In genomic region chr1:1347663-1348419, GRCh38 we compare ENCODE assay signal across 9 cellular contexts. TPM values are rescaled to one million over a fixed set of nuclear protein-coding genes. Genes with fewer than 3 reads are reported as not detected.
DNase-seq lines count a peak whose midpoint lies in the region; ATAC-seq, FAIRE-seq and TF ChIP-seq lines count a peak whose summit lies in the region.
"Had no signal": no experiment of that assay in that cellular context is flagged by ENCODE, and none has a peak within 500 bp of the region (broad histone marks: within the 10 kb centered on the region; RNA-seq: fewer than 3 reads in every experiment).

No MANE protein-coding gene starts in this region.

- no peak for TF ChIP-seq RAD21 in A549 (conservative IDR thresholded peaks at IDR 0.05 in 1 of 2, IDR thresholded peaks at IDR 0.05 in 1 of 2)

- TF ChIP-seq CTCF in A549 (IDR thresholded peaks at IDR 0.05), result no peak
- TF ChIP-seq CTCF in astrocyte of the spinal cord (IDR thresholded peaks at IDR 0.05; ENCODE audit: low read depth, low read length), result no peak
- TF ChIP-seq CTCF in thyroid gland (IDR thresholded peaks at IDR 0.05), result no peak

- H3K4me1 ChIP-seq in A549, result peaks cover 50% of the 10 kb centered on the region
- H3K4me1 ChIP-seq in thyroid gland, result peaks cover 32 to 49% of the 10 kb centered on the region in 2 donors

- no peak for FAIRE-seq in A549 (lab: Jason Lieb, UNC)

- peak in 1 of 2 experiments; percentile 55 for DNase-seq in A549 (ENCODE audit: low read depth in 1 of 2, low spot score in 1 of 2)
- DNase-seq in HT1080 (ENCODE audit: low read depth), result peak; percentile 55
- DNase-seq in astrocyte of the spinal cord (ENCODE audit: low read depth, low spot score), result peak; percentile 31
- peak; percentile 74 to 77 for DNase-seq in left colon
- DNase-seq in thyroid gland, result peak; percentile 68 to 70
- DNase-seq in NCI-H2171 treated with DMSO at 0.1 percent for 48 hours (lab: John Stamatoyannopoulos, UW), result no peak
- DNase-seq in ureter (ENCODE audit: low spot score), result no peak

- CTCF ChIA-PET in A549 (lab: Yijun Ruan, JAX), result interaction anchor here (0.7 to 7.2 kb wide), 12 partner anchors 12 to 158 kb away, joined by 3 to 73 read pairs (median 4); partner anchors contain the start of genes AURKAIP1 and TAS1R3

- H3K4me3 ChIP-seq in A549, result peak overlapping the region; percentile 87
- H3K4me3 ChIP-seq in astrocyte of the spinal cord (ENCODE audit: low read depth, low read length), result peak overlapping the region; percentile 71
- peak overlapping the region in 2 of 3 donors; percentile 38 to 57 for H3K4me3 ChIP-seq in thyroid gland (replicated peaks in 1 of 3)

- no peaks in the 10 kb centered on the region for H3K27me3 ChIP-seq in thyroid gland

- intact Hi-C loops in left colon (cut with DNase I, micrococcal nuclease) (no loop called here), thyroid gland (cut with DNase I) (loop anchor here (2.0 kb wide), 1 partner anchor 21 kb away; no protein-coding TSS in a partner anchor)

- no peak for TF ChIP-seq POLR2A in A549 (IDR thresholded peaks at IDR 0.05; ENCODE audit: low read length)
- TF ChIP-seq POLR2A in thyroid gland (IDR thresholded peaks at IDR 0.05), result peak in 1 of 2 donors; percentile 33

- POLR2A ChIA-PET in A549 (lab: Yijun Ruan, JAX), result interaction anchor here (0.8 kb wide), 1 partner anchor 27 kb away, joined by 3 read pairs; the partner anchor contains the start of gene AURKAIP1

- peak overlapping the region; percentile 97 for H3K4me2 ChIP-seq in A549

- in situ Hi-C loops in astrocyte of the spinal cord (cut with HindIII; ENCODE audit: low sequenced_read_pairs), result no loop called here

- 0% methylated on average over 5 of the region's 26 CpGs for WGBS in A549 (ENCODE audit: missing lambda C conversion rate)
- 18 to 31% methylated on average over 8 to 10 of the region's 26 CpGs for WGBS in thyroid gland, 2 donors

- TF ChIP-seq EP300 in A549 (IDR thresholded peaks at IDR 0.05), result no peak

- H3K27ac ChIP-seq in A549 (peak overlapping the region; percentile 99 to 100), thyroid gland (peak overlapping the region; percentile 5 to 54 (median 51))
- H3K27ac ChIP-seq: neutrophil had no signal

- ATAC-seq in A549 (peak; percentile 3 to 28; a peak in 3 of 6 replicates), left colon (peak; percentile 76), GM21515 (IDR thresholded peaks at IDR 0.05; ENCODE audit: unreplicated experiment) (no peak)

- no peaks in the 10 kb centered on the region for H3K36me3 ChIP-seq in thyroid gland
- H3K36me3 ChIP-seq: neutrophil had no signal

- H3K9me3 ChIP-seq in A549 (no peaks in the 10 kb centered on the region), thyroid gland (no peaks in the 10 kb centered on the region)
- H3K9me3 ChIP-seq: neutrophil had no signal

TF ChIP-seq in A549, 52 proteins besides CTCF, POLR2A, EP300 and RAD21:
- no peak for TF ChIP-seq E2F6 (IDR thresholded peaks at IDR 0.05; ENCODE audit: borderline replicate concordance, low read depth)
- peak; percentile 64; the same call in 1 of the 2 replicates for TF ChIP-seq MAX (IDR thresholded peaks at IDR 0.05)
- TF ChIP-seq ATOH8 (CRISPR knock-in tag; IDR thresholded peaks at IDR 0.05; ENCODE audit: low read depth), result no peak
- no peak for TF ChIP-seq FOSB (CRISPR knock-in tag; IDR thresholded peaks at IDR 0.05)
- TF ChIP-seq KDM5A (IDR thresholded peaks at IDR 0.05), result no peak
- no peak for TF ChIP-seq ZNF302 (CRISPR knock-in tag; IDR thresholded peaks at IDR 0.05)
- TF ChIP-seq HOXB13 (CRISPR knock-in tag; IDR thresholded peaks at IDR 0.05; ENCODE audit: low read depth), result no peak
- TF ChIP-seq CBX8 (IDR thresholded peaks at IDR 0.05), result no peak
TF ChIP-seq in A549: peak in this region for 1.

RNA-seq across cellular contexts. Expression of gene DVL1, which starts 1.4 kb away (rescaled TPM):
- polyA plus RNA-seq in A549 (2011; rRNA removed), result 11.3 and 12.1 TPM in 2 replicates
- polyA plus RNA-seq in A549 (2012; cell fraction: cytosol; rRNA removed), result 32.0 and 46.1 TPM in 2 replicates
- 127 and 192 TPM in 2 replicates for polyA plus RNA-seq in A549 (2012; cell fraction: nucleus; rRNA removed)
- 42.7 to 48.3 TPM (median 43.9 TPM) in 3 replicates for polyA plus RNA-seq in A549 (2017; fragmentation: RNase III; extraction: RNeasy Plus Mini Kit Qiagen cat#74134 plus additional on column Dnase treatment)
- polyA minus RNA-seq in A549 (2011; rRNA and poly(A)+ RNA removed), result 7.5 and 13.2 TPM in 2 replicates
- 113 and 118 TPM in 2 replicates for total RNA-seq in HT1080 (2014; rRNA removed; shearing (Covaris generic))
- 56.5 and 69.3 TPM in 2 replicates for polyA plus RNA-seq in HT1080 (2015; cell fraction: cytosol; rRNA removed)
- polyA plus RNA-seq in HT1080 (2015; cell fraction: nucleus; rRNA removed), result 187 and 199 TPM in 2 replicates
- total RNA-seq in left colon, result 10 to 100 TPM; 57.2 to 69.0 TPM
- 10 to 100 TPM; 46.6 to 79.4 (median 61.7) TPM for total RNA-seq in thyroid gland
- total RNA-seq in ureter, result 52.8 TPM

RNA-seq across cellular contexts. Expression of gene MXRA8, which starts 10.5 kb away (rescaled TPM):
- polyA plus RNA-seq in A549 (2011; rRNA removed) (0.07 and 0.12 TPM in 2 replicates), A549 (2017; fragmentation: RNase III; extraction: RNeasy Plus Mini Kit Qiagen cat#74134 plus additional on column Dnase treatment) (0.09 to 0.22 TPM (median 0.13 TPM) in 3 replicates)
- 0.15 and 0.21 TPM in 2 replicates for polyA plus RNA-seq in A549 (2012; cell fraction: cytosol; rRNA removed)
- 0.50 and 0.70 TPM in 2 replicates for polyA plus RNA-seq in A549 (2012; cell fraction: nucleus; rRNA removed)
- polyA minus RNA-seq in A549 (2011; rRNA and poly(A)+ RNA removed), result 0.19 TPM in 1 of 2 replicates, not detected in the other
- total RNA-seq in HT1080 (2014; rRNA removed; shearing (Covaris generic)), result 0.11 and 0.50 TPM in 2 replicates
- polyA plus RNA-seq in HT1080 (2015; cell fraction: cytosol; rRNA removed), result 2.2 and 2.3 TPM in 2 replicates
- polyA plus RNA-seq in HT1080 (2015; cell fraction: nucleus; rRNA removed), result 4.0 and 6.4 TPM in 2 replicates
- total RNA-seq in left colon (10 to 100 TPM in 1 of 2 donors, 1 to 10 TPM in 1; 8.5 to 20.7 TPM), thyroid gland (100 to 1,000 TPM in 3 of 4 donors, 10 to 100 TPM in 1; 57.1 to 143 (median 106) TPM), ureter (41.9 TPM)

RNA-seq across cellular contexts. Expression of gene TAS1R3, which starts 16.8 kb away (rescaled TPM):
- 0.05 and 0.07 TPM in 2 replicates for polyA plus RNA-seq in A549 (2011; rRNA removed)
- polyA plus RNA-seq in A549 (2012; cell fraction: cytosol; rRNA removed), result 0.07 and 0.18 TPM in 2 replicates
- polyA plus RNA-seq in A549 (2012; cell fraction: nucleus; rRNA removed), result 1.5 and 1.8 TPM in 2 replicates
- polyA plus RNA-seq in A549 (2017; fragmentation: RNase III; extraction: RNeasy Plus Mini Kit Qiagen cat#74134 plus additional on column Dnase treatment), result 0.14 to 0.24 TPM (median 0.15 TPM) in 3 replicates
- 0.05 TPM in 1 of 2 replicates, not detected in the other for polyA minus RNA-seq in A549 (2011; rRNA and poly(A)+ RNA removed)
- 0.03 and 0.08 TPM in 2 replicates for total RNA-seq in HT1080 (2014; rRNA removed; shearing (Covaris generic))
- not detected in 2 replicates for polyA plus RNA-seq in HT1080 (2015; cell fraction: cytosol; rRNA removed)
- 0.07 TPM in 1 of 2 replicates, not detected in the other for polyA plus RNA-seq in HT1080 (2015; cell fraction: nucleus; rRNA removed)
- under 1 TPM; 0.67 to 0.89 TPM for total RNA-seq in left colon
- 1 to 10 TPM in 2 of 4 donors, under 1 TPM in 2; 0.11 to 1.4 (median 0.68) TPM for total RNA-seq in thyroid gland
- 0.42 TPM for total RNA-seq in ureter

RNA-seq across cellular contexts. Expression of gene CPTP, which starts 23.2 kb away (rescaled TPM):
- 3.9 and 4.3 TPM in 2 replicates for polyA plus RNA-seq in A549 (2011; rRNA removed)
- polyA plus RNA-seq in A549 (2012; cell fraction: cytosol; rRNA removed), result 9.1 and 14.9 TPM in 2 replicates
- polyA plus RNA-seq in A549 (2012; cell fraction: nucleus; rRNA removed), result 10.2 and 16.9 TPM in 2 replicates
- 10.2 to 11.9 TPM (median 10.7 TPM) in 3 replicates for polyA plus RNA-seq in A549 (2017; fragmentation: RNase III; extraction: RNeasy Plus Mini Kit Qiagen cat#74134 plus additional on column Dnase treatment)
- 3.6 and 3.8 TPM in 2 replicates for polyA minus RNA-seq in A549 (2011; rRNA and poly(A)+ RNA removed)
- 36.8 and 55.0 TPM in 2 replicates for total RNA-seq in HT1080 (2014; rRNA removed; shearing (Covaris generic))
- 35.2 and 45.6 TPM in 2 replicates for polyA plus RNA-seq in HT1080 (2015; cell fraction: cytosol; rRNA removed)
- polyA plus RNA-seq in HT1080 (2015; cell fraction: nucleus; rRNA removed), result 18.1 and 20.3 TPM in 2 replicates
- total RNA-seq in left colon, result 10 to 100 TPM; 67.3 to 86.7 TPM
- 10 to 100 TPM; 16.7 to 37.3 (median 24.3) TPM for total RNA-seq in thyroid gland
- total RNA-seq in ureter, result 21.4 TPM

RNA-seq across cellular contexts. Expression of gene INTS11, which starts 23.4 kb away (rescaled TPM):
- polyA plus RNA-seq in A549 (2011; rRNA removed) (41.9 and 44.3 TPM in 2 replicates), A549 (2017; fragmentation: RNase III; extraction: RNeasy Plus Mini Kit Qiagen cat#74134 plus additional on column Dnase treatment) (62.9 to 71.2 TPM (median 62.9 TPM) in 3 replicates)
- polyA plus RNA-seq in A549 (2012; cell fraction: cytosol; rRNA removed), result 88.3 and 102 TPM in 2 replicates
- polyA plus RNA-seq in A549 (2012; cell fraction: nucleus; rRNA removed), result 344 and 409 TPM in 2 replicates
- polyA minus RNA-seq in A549 (2011; rRNA and poly(A)+ RNA removed), result 116 and 130 TPM in 2 replicates
- 142 and 143 TPM in 2 replicates for total RNA-seq in HT1080 (2014; rRNA removed; shearing (Covaris generic))
- 72.1 and 84.9 TPM in 2 replicates for polyA plus RNA-seq in HT1080 (2015; cell fraction: cytosol; rRNA removed)
- 310 and 341 TPM in 2 replicates for polyA plus RNA-seq in HT1080 (2015; cell fraction: nucleus; rRNA removed)
- total RNA-seq in left colon (10 to 100 TPM; 80.6 to 94.2 TPM), thyroid gland (100 to 1,000 TPM in 2 of 4 donors, 10 to 100 TPM in 2; 68.9 to 116 (median 94.7) TPM), ureter (132 TPM)

Comparison
In these comparisons a context has a peak if more than half of its experiments do, and no peak if none do; other contexts are left out.
1. DNase-seq: peak in HT1080 (single experiment), astrocyte of the spinal cord (single experiment), left colon (2 of 2) and thyroid gland (2 of 2); none in NCI-H2171 treated with DMSO at 0.1 percent for 48 hours (single experiment) and ureter (single experiment).
2. Peak in every context shown above with its lines, with median percentiles within 50 percentile points of each other: H3K4me3 ChIP-seq.